ENCODE assay signal across 11 cellular contexts in genomic region chr9:89814340-89815040, GRCh38.
DNase-seq lines count a peak whose midpoint lies in the region; ATAC-seq and TF ChIP-seq lines count a peak whose summit lies in the region.
"Had no signal": no experiment of that assay in that cellular context is flagged by ENCODE, and none has a peak within 500 bp of the region (broad histone marks: within the 10 kb centered on the region; RNA-seq: fewer than 3 reads in every experiment).

No MANE protein-coding gene starts in this region.

- peak overlapping the region; percentile 63 for H3K27ac Mint-ChIP-seq in activated naive CD8-positive, alpha-beta T cell treated with anti-CD3 and anti-CD28 coated beads, Interleukin-2, amount 10 ng/mL, durations not matched to agents 7 days and 5 days

- 42 to 55% (median 52%) methylated on average over 9 of the region's 9 CpGs for WGBS in ovary, 3 donors

- H3K36me3 ChIP-seq in ovary: no peaks in the 10 kb centered on the region
- H3K36me3 ChIP-seq: MG63 had no signal

- no peak for TF ChIP-seq POLR2A in ovary (IDR thresholded peaks at IDR 0.05)

- TF ChIP-seq CTCF in ovary (IDR thresholded peaks at IDR 0.05): no peak

- H3K4me3 ChIP-seq in ovary: no peak overlapping the region
- H3K4me3 ChIP-seq: MG63 had no signal

- POLR2A ChIA-PET in activated naive CD8-positive, alpha-beta T cell treated with anti-CD3 and anti-CD28 coated beads, Interleukin-2, amount 10 ng/mL, durations not matched to agents 7 days and 5 days (lab: Charles Lee): interaction anchor here (0.6 to 1.5 kb wide), 7 partner anchors 10 to 423 kb away, joined by 3 to 7 read pairs (median 3); partner anchors contain the start of gene GADD45G

- no peaks in the 10 kb centered on the region for H3K9me3 ChIP-seq in ovary
- H3K9me3 ChIP-seq: MG63 had no signal

- H3K36me3 Mint-ChIP-seq in activated naive CD8-positive, alpha-beta T cell treated with anti-CD3 and anti-CD28 coated beads, Interleukin-2, amount 10 ng/mL, durations not matched to agents 7 days and 5 days: peaks cover 2% of the 10 kb centered on the region

- H3K4me3 Mint-ChIP-seq in activated naive CD8-positive, alpha-beta T cell treated with anti-CD3 and anti-CD28 coated beads, Interleukin-2, amount 10 ng/mL, durations not matched to agents 7 days and 5 days: peak overlapping the region; percentile 42

- peak; percentile 69 for DNase-seq in DMS153 treated with DMSO at 0.1 percent for 48 hours (lab: John Stamatoyannopoulos, UW; ENCODE audit: unreplicated experiment)
- DNase-seq in KG1 (lab: John Stamatoyannopoulos, UW): peak; percentile 59
- no peak for DNase-seq in activated naive CD8-positive, alpha-beta T cell treated with anti-CD3 and anti-CD28 coated beads, Interleukin-2, amount 10 ng/mL, durations not matched to agents 7 days and 5 days
- DNase-seq in midbrain (lab: John Stamatoyannopoulos, UW): peak; percentile 16
- DNase-seq in ovary: no peak
- no peak for DNase-seq in NCI-H1048 (lab: John Stamatoyannopoulos, UW)
- no peak for DNase-seq in D341Med (ENCODE audit: low spot score)
- DNase-seq: GOT3, left colon, MG63 had no signal

- H3K27me3 Mint-ChIP-seq in activated naive CD8-positive, alpha-beta T cell treated with anti-CD3 and anti-CD28 coated beads, Interleukin-2, amount 10 ng/mL, durations not matched to agents 7 days and 5 days: peaks cover 15% of the 10 kb centered on the region

- TF ChIP-seq EP300 in ovary (IDR thresholded peaks at IDR 0.05): no peak

- no peaks in the 10 kb centered on the region for H3K27me3 ChIP-seq in ovary
- H3K27me3 ChIP-seq: MG63 had no signal

- peaks cover 36% of the 10 kb centered on the region for H3K4me1 Mint-ChIP-seq in activated naive CD8-positive, alpha-beta T cell treated with anti-CD3 and anti-CD28 coated beads, Interleukin-2, amount 10 ng/mL, durations not matched to agents 7 days and 5 days

- peak; percentile 62 for ATAC-seq in activated naive CD8-positive, alpha-beta T cell treated with anti-CD3 and anti-CD28 coated beads, Interleukin-2, amount 10 ng/mL, durations not matched to agents 7 days and 5 days (ENCODE audit: low read depth)
- ATAC-seq in GM18861 (IDR thresholded peaks at IDR 0.05; ENCODE audit: unreplicated experiment): no peak
- ATAC-seq: left colon had no signal

- intact Hi-C loops in ovary (cut with DNase I): loop anchor here in 2 of 4 donors (10.0 kb wide), 2 partner anchors 190 to 210 kb away; partner anchors contain the start of gene GADD45G (in 1 of the 2)

- no peaks in the 10 kb centered on the region for H3K9me3 Mint-ChIP-seq in activated naive CD8-positive, alpha-beta T cell treated with anti-CD3 and anti-CD28 coated beads, Interleukin-2, amount 10 ng/mL, durations not matched to agents 7 days and 5 days

- H3K27ac ChIP-seq in ovary: no peak overlapping the region

- peaks cover 11% of the 10 kb centered on the region for H3K4me1 ChIP-seq in ovary (ENCODE audit: insufficient read depth)

Comparison
In these comparisons a context has a peak if more than half of its experiments do, and no peak if none do; other contexts are left out.
1. DNase-seq: peak in DMS153 treated with DMSO at 0.1 percent for 48 hours (single experiment), KG1 (single experiment) and midbrain (single experiment); none in activated naive CD8-positive, alpha-beta T cell treated with anti-CD3 and anti-CD28 coated beads, Interleukin-2, amount 10 ng/mL, durations not matched to agents 7 days and 5 days (single experiment), ovary (0 of 5), NCI-H1048 (single experiment) and D341Med (single experiment).